ENCODE assay signal across 8 cellular contexts in the genomic region with DNA sequence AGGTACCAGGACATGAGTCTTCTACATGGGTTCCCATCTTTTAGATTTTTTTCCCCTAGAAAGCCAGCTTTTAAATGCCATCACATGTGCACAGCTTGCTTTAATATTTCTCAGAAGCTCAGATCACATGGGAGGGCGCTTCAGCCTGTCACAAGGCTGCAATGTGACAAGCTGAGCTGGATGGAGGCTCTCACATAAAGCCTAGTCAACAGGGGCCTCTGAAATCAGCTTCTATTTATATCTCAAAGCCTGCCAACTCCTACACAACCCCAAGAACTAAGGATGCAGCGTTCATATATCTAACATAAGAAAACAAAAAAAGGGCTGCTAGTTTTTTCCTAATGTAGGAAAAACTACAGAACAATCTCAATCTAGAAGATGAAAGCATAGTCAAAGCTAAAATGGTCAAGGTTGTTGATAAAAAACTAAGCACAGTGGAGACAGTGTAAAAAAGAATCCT. TPM values are rescaled to one million over a fixed set of nuclear protein-coding genes. Genes with fewer than 3 reads are reported as not detected.
DNase-seq lines count a peak whose midpoint lies in the region; ATAC-seq, FAIRE-seq and TF ChIP-seq lines count a peak whose summit lies in the region.

No MANE protein-coding gene starts in this region.

- H3K4me1 Mint-ChIP-seq in activated T-helper 1 cell treated with anti-CD3 and anti-CD28 coated beads, Interleukin-12 subunit alpha, Interleukin-12 subunit beta, Interleukin-2, Interleukin-4 antibody, amounts not matched to agents 30 ng/mL and 10 ng/mL and 1 ng/mL, durations not matched to agents 14 hours and 24 hours and 36 hours (ENCODE audit: low read depth), result peaks cover 63% of the 10 kb centered on the region
- peaks cover 32 to 56% (median 49%) of the 10 kb centered on the region in 3 donors for H3K4me1 Mint-ChIP-seq in naive B cell
- H3K4me1 Mint-ChIP-seq in stimulated activated naive CD8-positive, alpha-beta T cell treated with anti-CD3 and anti-CD28 coated beads, Interleukin-15, amount 100 ng/mL, for 72 hours, result peaks cover 58% of the 10 kb centered on the region

- H3K4me3 Mint-ChIP-seq in activated T-helper 1 cell treated with anti-CD3 and anti-CD28 coated beads, Interleukin-12 subunit alpha, Interleukin-12 subunit beta, Interleukin-2, Interleukin-4 antibody, amounts not matched to agents 30 ng/mL and 10 ng/mL and 1 ng/mL, durations not matched to agents 14 hours and 24 hours and 36 hours, result peak overlapping the region; percentile 97
- H3K4me3 Mint-ChIP-seq in naive B cell, result peak overlapping the region; percentile 61 to 98 (median 98)
- H3K4me3 Mint-ChIP-seq in stimulated activated naive CD8-positive, alpha-beta T cell treated with anti-CD3 and anti-CD28 coated beads, Interleukin-15, amount 100 ng/mL, for 72 hours, result peak overlapping the region; percentile 82 to 97

- H3K4me3 ChIP-seq in A549, result peak overlapping the region; percentile 91
- peak overlapping the region; percentile 89 for H3K4me3 ChIP-seq in fibroblast of mammary gland (ENCODE audit: control insufficient read depth, low read depth, low read length)

- no peak for TF ChIP-seq POLR2A in A549 (IDR thresholded peaks at IDR 0.05; ENCODE audit: low read length)

- H3K9me3 Mint-ChIP-seq in activated T-helper 1 cell treated with anti-CD3 and anti-CD28 coated beads, Interleukin-12 subunit alpha, Interleukin-12 subunit beta, Interleukin-2, Interleukin-4 antibody, amounts not matched to agents 30 ng/mL and 10 ng/mL and 1 ng/mL, durations not matched to agents 14 hours and 24 hours and 36 hours, result no peaks in the 10 kb centered on the region
- H3K9me3 Mint-ChIP-seq in naive B cell, result no peaks in the 10 kb centered on the region
- H3K9me3 Mint-ChIP-seq in stimulated activated naive CD8-positive, alpha-beta T cell treated with anti-CD3 and anti-CD28 coated beads, Interleukin-15, amount 100 ng/mL, for 72 hours, result no peaks in the 10 kb centered on the region

- CTCF ChIA-PET in A549 (lab: Yijun Ruan, JAX), result interaction anchor here (0.6 to 2.4 kb wide), 10 partner anchors 12 to 240 kb away, joined by 3 to 11 read pairs (median 3); no protein-coding TSS in a partner anchor

- H3K4me1 ChIP-seq in A549, result peaks cover 48% of the 10 kb centered on the region

- H3K4me2 ChIP-seq in A549, result peak overlapping the region; percentile 90

- intact Hi-C loops in activated T-helper 1 cell treated with anti-CD3 and anti-CD28 coated beads, Interleukin-12 subunit alpha, Interleukin-12 subunit beta, Interleukin-2, Interleukin-4 antibody, amounts not matched to agents 30 ng/mL and 10 ng/mL and 1 ng/mL, durations not matched to agents 14 hours and 24 hours and 36 hours (cut with micrococcal nuclease), result loop anchor here (1.0 to 5.0 kb wide), 7 partner anchors 13 to 1950 kb away; partner anchors contain the start of genes ANXA1 and KLF9

- POLR2A ChIA-PET in A549 (lab: Yijun Ruan, JAX), result interaction anchor here (0.7 to 5.6 kb wide), 16 partner anchors 8 to 390 kb away, joined by 3 to 119 read pairs (median 4); no protein-coding TSS in a partner anchor

- peak; percentile 80 for FAIRE-seq in A549 (lab: Jason Lieb, UNC)

- no peak for TF ChIP-seq EP300 in A549 (IDR thresholded peaks at IDR 0.05)

- in situ Hi-C loops in GM13977 (cut with MboI; ENCODE audit: low pct_unique_long_range_greater_than_20kb, low sequenced_read_pairs, unreplicated experiment), result loop anchor here (10.0 kb wide), 1 partner anchor 82 kb away; no protein-coding TSS in a partner anchor

- TF ChIP-seq CTCF in A549 (IDR thresholded peaks at IDR 0.05), result no peak
- TF ChIP-seq CTCF in GM13977 (IDR thresholded peaks at IDR 0.05; ENCODE audit: extremely low read depth, insufficient read depth, missing control alignments), result no peak
- no peak for TF ChIP-seq CTCF in fibroblast of mammary gland (conservative IDR thresholded peaks at IDR 0.05; ENCODE audit: control insufficient read depth, insufficient read depth, low read depth, low read length)

- peak overlapping the region; percentile 99 for H3K27ac ChIP-seq in A549

- ATAC-seq in A549 (peak; percentile 33 to 35; a peak in 4 of 6 replicates), HG02981 (IDR thresholded peaks at IDR 0.05; ENCODE audit: unreplicated experiment) (peak; percentile 28), naive B cell (ENCODE audit: low read depth in 2 of 2) (no peak)
- ATAC-seq in stimulated activated naive CD8-positive, alpha-beta T cell treated with anti-CD3 and anti-CD28 coated beads, Interleukin-15, amount 100 ng/mL, for 72 hours, result peak; percentile 50

- no peaks in the 10 kb centered on the region for H3K9me3 ChIP-seq in A549

- TF ChIP-seq RAD21 in A549 (conservative IDR thresholded peaks at IDR 0.05 in 1 of 2, IDR thresholded peaks at IDR 0.05 in 1 of 2), result peak in 1 of 2 experiments; percentile 2; a peak in 1 of 5 replicates

- DNase-seq in A549 (ENCODE audit: low read depth in 1 of 2, low spot score in 1 of 2) (peak; percentile 50 to 84), GM13977 (ENCODE audit: low spot score) (peak; percentile 68), NCI-H82 (lab: John Stamatoyannopoulos, UW) (peak; percentile 70), fibroblast of mammary gland (ENCODE audit: low read depth) (peak; percentile 85), naive B cell (no peak)
- DNase-seq in activated T-helper 1 cell treated with anti-CD3 and anti-CD28 coated beads, Interleukin-12 subunit alpha, Interleukin-12 subunit beta, Interleukin-2, Interleukin-4 antibody, amounts not matched to agents 30 ng/mL and 10 ng/mL and 1 ng/mL, durations not matched to agents 14 hours and 24 hours and 36 hours (ENCODE audit: low spot score), result peak; percentile 41
- DNase-seq in stimulated activated naive CD8-positive, alpha-beta T cell treated with anti-CD3 and anti-CD28 coated beads, Interleukin-15, amount 100 ng/mL, for 72 hours, result peak; percentile 36 to 47

- H3K36me3 Mint-ChIP-seq in activated T-helper 1 cell treated with anti-CD3 and anti-CD28 coated beads, Interleukin-12 subunit alpha, Interleukin-12 subunit beta, Interleukin-2, Interleukin-4 antibody, amounts not matched to agents 30 ng/mL and 10 ng/mL and 1 ng/mL, durations not matched to agents 14 hours and 24 hours and 36 hours (ENCODE audit: low read depth), result peaks cover 55% of the 10 kb centered on the region
- peaks cover 5 to 7% of the 10 kb centered on the region in 2 donors for H3K36me3 Mint-ChIP-seq in naive B cell

- H3K27me3 Mint-ChIP-seq in activated T-helper 1 cell treated with anti-CD3 and anti-CD28 coated beads, Interleukin-12 subunit alpha, Interleukin-12 subunit beta, Interleukin-2, Interleukin-4 antibody, amounts not matched to agents 30 ng/mL and 10 ng/mL and 1 ng/mL, durations not matched to agents 14 hours and 24 hours and 36 hours (ENCODE audit: insufficient read depth), result no peaks in the 10 kb centered on the region
- no peaks in the 10 kb centered on the region for H3K27me3 Mint-ChIP-seq in naive B cell
- H3K27me3 Mint-ChIP-seq in stimulated activated naive CD8-positive, alpha-beta T cell treated with anti-CD3 and anti-CD28 coated beads, Interleukin-15, amount 100 ng/mL, for 72 hours, result no peaks in the 10 kb centered on the region

- WGBS in A549 (ENCODE audit: missing lambda C conversion rate), result 2% methylated on average over 2 of the region's 2 CpGs

- peak overlapping the region; percentile 97 for H3K27ac Mint-ChIP-seq in activated T-helper 1 cell treated with anti-CD3 and anti-CD28 coated beads, Interleukin-12 subunit alpha, Interleukin-12 subunit beta, Interleukin-2, Interleukin-4 antibody, amounts not matched to agents 30 ng/mL and 10 ng/mL and 1 ng/mL, durations not matched to agents 14 hours and 24 hours and 36 hours
- peak overlapping the region; percentile 39 to 99 (median 83) for H3K27ac Mint-ChIP-seq in naive B cell
- peak overlapping the region; percentile 91 for H3K27ac Mint-ChIP-seq in stimulated activated naive CD8-positive, alpha-beta T cell treated with anti-CD3 and anti-CD28 coated beads, Interleukin-15, amount 100 ng/mL, for 72 hours

TF ChIP-seq in A549, 52 proteins besides CTCF, POLR2A, EP300 and RAD21 (continues in another document):
- TF ChIP-seq RNF2 (IDR thresholded peaks at IDR 0.05; ENCODE audit: borderline replicate concordance, low read depth) (no peak), MYC (IDR thresholded peaks at IDR 0.05; ENCODE audit: borderline replicate concordance, low read length) (no peak), FOSB (CRISPR knock-in tag; IDR thresholded peaks at IDR 0.05) (no peak), HOXB5 (CRISPR knock-in tag; IDR thresholded peaks at IDR 0.05) (no peak), GATA3 (IDR thresholded peaks at IDR 0.05; ENCODE audit: borderline replicate concordance) (no peak), HEYL (CRISPR knock-in tag; IDR thresholded peaks at IDR 0.05) (no peak)
- TF ChIP-seq, protein P1, sequence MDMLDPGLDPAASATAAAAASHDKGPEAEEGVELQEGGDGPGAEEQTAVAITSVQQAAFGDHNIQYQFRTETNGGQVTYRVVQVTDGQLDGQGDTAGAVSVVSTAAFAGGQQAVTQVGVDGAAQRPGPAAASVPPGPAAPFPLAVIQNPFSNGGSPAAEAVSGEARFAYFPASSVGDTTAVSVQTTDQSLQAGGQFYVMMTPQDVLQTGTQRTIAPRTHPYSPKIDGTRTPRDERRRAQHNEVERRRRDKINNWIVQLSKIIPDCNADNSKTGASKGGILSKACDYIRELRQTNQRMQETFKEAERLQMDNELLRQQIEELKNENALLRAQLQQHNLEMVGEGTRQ (IDR thresholded peaks at IDR 0.05), result peak; percentile 81
- TF ChIP-seq, protein P2, sequence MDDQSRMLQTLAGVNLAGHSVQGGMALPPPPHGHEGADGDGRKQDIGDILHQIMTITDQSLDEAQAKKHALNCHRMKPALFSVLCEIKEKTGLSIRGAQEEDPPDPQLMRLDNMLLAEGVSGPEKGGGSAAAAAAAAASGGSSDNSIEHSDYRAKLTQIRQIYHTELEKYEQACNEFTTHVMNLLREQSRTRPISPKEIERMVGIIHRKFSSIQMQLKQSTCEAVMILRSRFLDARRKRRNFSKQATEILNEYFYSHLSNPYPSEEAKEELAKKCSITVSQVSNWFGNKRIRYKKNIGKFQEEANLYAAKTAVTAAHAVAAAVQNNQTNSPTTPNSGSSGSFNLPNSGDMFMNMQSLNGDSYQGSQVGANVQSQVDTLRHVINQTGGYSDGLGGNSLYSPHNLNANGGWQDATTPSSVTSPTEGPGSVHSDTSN (IDR thresholded peaks at IDR 0.05), result no peak

RNA-seq across cellular contexts. Expression of gene ZFAND5, which starts 2.3 kb away (rescaled TPM):
- polyA plus RNA-seq in A549 (2011; rRNA removed) (234 and 315 TPM in 2 replicates), A549 (2017; fragmentation: RNase III; extraction: RNeasy Plus Mini Kit Qiagen cat#74134 plus additional on column Dnase treatment) (126 to 136 TPM (median 135 TPM) in 3 replicates), naive B cell (ENCODE audit: low read depth in 6 of 6) (100 to 1,000 TPM in 1 of 6 donors, 10 to 100 TPM in 5; 59.6 to 100 (median 75.3) TPM)
- polyA plus RNA-seq in A549 (2012; cell fraction: cytosol; rRNA removed), result 94.0 and 129 TPM in 2 replicates
- polyA plus RNA-seq in A549 (2012; cell fraction: nucleus; rRNA removed), result 92.3 and 99.3 TPM in 2 replicates
- 74.6 and 81.9 TPM in 2 replicates for polyA minus RNA-seq in A549 (2011; rRNA and poly(A)+ RNA removed)
- 131 and 133 TPM in 2 replicates for total RNA-seq in activated T-helper 1 cell treated with anti-CD3 and anti-CD28 coated beads, Interleukin-12 subunit alpha, Interleukin-12 subunit beta, Interleukin-2, Interleukin-4 antibody, amounts not matched to agents 30 ng/mL and 10 ng/mL and 1 ng/mL, durations not matched to agents 14 hours and 24 hours and 36 hours

Comparison
In these comparisons a context has a peak if more than half of its experiments do, and no peak if none do; other contexts are left out.
1. ATAC-seq: peak in A549 (2 of 2), HG02981 (single experiment) and stimulated activated naive CD8-positive, alpha-beta T cell treated with anti-CD3 and anti-CD28 coated beads, Interleukin-15, amount 100 ng/mL, for 72 hours (single experiment); none in naive B cell (0 of 2).
2. Peak in every context shown above with its lines, with median percentiles within 50 percentile points of each other: H3K27ac Mint-ChIP-seq and H3K4me3 Mint-ChIP-seq.